18 cellular contexts compared by ENCODE assay signal in genomic region chr2:239375278-239376061, GRCh38. TPM values are rescaled to one million over a fixed set of nuclear protein-coding genes. Genes with fewer than 3 reads are reported as not detected.
A peak's percentile ranks its signal among the peaks of the same experiment; 100 is the strongest.
DNase-seq lines count a peak whose midpoint lies in the region; ATAC-seq, FAIRE-seq and TF ChIP-seq lines count a peak whose summit lies in the region.
"Had no signal": no experiment of that assay in that cellular context is flagged by ENCODE, and none has a peak within 500 bp of the region (broad histone marks: within the 10 kb centered on the region; RNA-seq: fewer than 3 reads in every experiment).

No MANE protein-coding gene starts in this region.

- no peak overlapping the region for H3K4me3 ChIP-seq in H7 (ENCODE audit: insufficient read depth, low read depth, low read length)
- H3K4me3 ChIP-seq in H1 (ENCODE audit: extremely low read depth in 1 of 4, insufficient read depth in 2 of 4, low read depth in 3 of 4, low read length in 4 of 4), result no peak overlapping the region
- no peak overlapping the region for H3K4me3 ChIP-seq in mucosa of descending colon
- H3K4me3 ChIP-seq in CD8-positive, alpha-beta T cell (ENCODE audit: low read depth, low read length), result no peak overlapping the region
- H3K4me3 ChIP-seq: body of pancreas had no signal

- H2AFZ ChIP-seq in H1 (ENCODE audit: low read length), result no peak overlapping the region

- H3K9ac ChIP-seq in H1 (replicated peaks in 1 of 4; ENCODE audit: extremely low read depth in 1 of 4, low read depth in 3 of 4, low read length in 3 of 4), result no peak overlapping the region

- no peak overlapping the region for H2BK120ac ChIP-seq in H1 (replicated peaks; ENCODE audit: low read depth, low read length)

- TF ChIP-seq CTCF in CD14-positive monocyte (IDR thresholded peaks at IDR 0.05) (peak; percentile 9), H1 (IDR thresholded peaks at IDR 0.05; ENCODE audit: control extremely low read depth in 1 of 3, insufficient read depth in 1 of 3, low read depth in 1 of 3, low read length in 3 of 3) (peak; percentile 40 to 74 (median 53)), mucosa of descending colon (IDR thresholded peaks at IDR 0.05) (no peak)
- no peak for TF ChIP-seq CTCF in CD8-positive, alpha-beta T cell (IDR thresholded peaks at IDR 0.05)

- peaks cover 4% of the 10 kb centered on the region; the same call in 1 of the 2 replicates for H3K23me2 ChIP-seq in H1 (ENCODE audit: low read depth, low read length)

- intact Hi-C loops in CD14-positive monocyte (cut with micrococcal nuclease), result no loop called here
- intact Hi-C loops in mucosa of descending colon (cut with DNase I, micrococcal nuclease), result no loop called here
- intact Hi-C loops in CD8-positive, alpha-beta T cell (cut with DNase I, micrococcal nuclease), result no loop called here

- no peak overlapping the region for H4K5ac ChIP-seq in H1 (ENCODE audit: insufficient read length, low read depth, low read length)

- TF ChIP-seq POLR2A in H1 (IDR thresholded peaks at IDR 0.05; ENCODE audit: control extremely low read depth in 1 of 2, low read depth in 2 of 2, low read length in 2 of 2), result no peak

- TF ChIP-seq EP300 in H1 (IDR thresholded peaks at IDR 0.05; ENCODE audit: borderline replicate concordance in 1 of 2, low read depth in 2 of 2, low read length in 2 of 2), result no peak

- no peak overlapping the region for H4K91ac ChIP-seq in H1 (replicated peaks; ENCODE audit: insufficient read length, low read length)

- DNase-seq in CD14-positive monocyte (ENCODE audit: low spot score) (no peak), H7 (peak; percentile 75), H1 (ENCODE audit: low read depth in 1 of 2, low spot score in 2 of 2) (peak in 1 of 2 experiments; percentile 48), mucosa of descending colon (peak in 2 of 3 donors; percentile 21 to 41), DMS79 (lab: John Stamatoyannopoulos, UW) (no peak)
- DNase-seq in CD8-positive, alpha-beta T cell, result no peak
- DNase-seq in stimulated activated CD4-positive, alpha-beta T cell treated with anti-CD3 and anti-CD28 coated beads, Interleukin-4, amount 100 ng/mL, for 1 hour, result no peak
- DNase-seq: activated CD4-positive, alpha-beta T cell treated with anti-CD3 and anti-CD28 coated beads, Interleukin-2, amount 50 U/mL, for 4 hours; activated gamma-delta T cell; NCI-H1436; NCI-H510A; retina; SHP77; T-helper 9 cell had no signal

- peaks cover 26% of the 10 kb centered on the region for H3K79me1 ChIP-seq in H1 (ENCODE audit: low read depth, low read length)

- no peaks in the 10 kb centered on the region for H3K9me3 ChIP-seq in H1 (ENCODE audit: insufficient read depth in 2 of 2, low read depth in 1 of 2, low read length in 1 of 2)
- H3K9me3 ChIP-seq in mucosa of descending colon, result no peaks in the 10 kb centered on the region
- no peaks in the 10 kb centered on the region for H3K9me3 ChIP-seq in CD8-positive, alpha-beta T cell (ENCODE audit: low read length)
- H3K9me3 ChIP-seq: body of pancreas had no signal

- H4K20me1 ChIP-seq in H1 (replicated peaks in 1 of 2; ENCODE audit: control insufficient read depth in 1 of 2, insufficient read depth in 2 of 2, low read length in 2 of 2), result peaks cover 14 to 39% of the 10 kb centered on the region in 2 experiments

- peaks cover 2 to 84% of the 10 kb centered on the region in 2 experiments; a peak in 3 of 4 replicates for H3K79me2 ChIP-seq in H1 (ENCODE audit: control insufficient read depth in 1 of 2, insufficient read depth in 2 of 2, low read length in 2 of 2)

- H3K27me3 ChIP-seq in H7 (ENCODE audit: control insufficient read depth, insufficient read depth, low read length), result no peaks in the 10 kb centered on the region
- no peaks in the 10 kb centered on the region for H3K27me3 ChIP-seq in H1 (replicated peaks in 1 of 4; ENCODE audit: control insufficient read depth in 3 of 4, extremely low read depth in 1 of 4, insufficient read depth in 3 of 4, low read length in 3 of 4)
- no peaks in the 10 kb centered on the region for H3K27me3 ChIP-seq in CD8-positive, alpha-beta T cell (ENCODE audit: insufficient read depth, low read length)
- H3K27me3 ChIP-seq: body of pancreas had no signal

- no peaks in the 10 kb centered on the region for H3K27me3 Mint-ChIP-seq in CD14-positive monocyte (ENCODE audit: low read depth in 3 of 3)
- H3K27me3 Mint-ChIP-seq in CD8-positive, alpha-beta T cell (ENCODE audit: low read depth), result no peaks in the 10 kb centered on the region
- H3K27me3 Mint-ChIP-seq: IgD-negative memory B cell; stimulated activated naive CD8-positive, alpha-beta T cell treated with anti-CD3 and anti-CD28 coated beads, Interleukin-15, Interleukin-2, amounts not matched to agents 100 ng/mL and 50 ng/mL, for 24 hours had no signal

- WGBS in H1 (ENCODE audit: extremely low coverage in 1 of 2, insufficient coverage in 1 of 2, insufficient read length in 1 of 2, insufficient replicate concordance in 2 of 2, low coverage in 1 of 2, low lambda C conversion rate in 2 of 2, missing lambda C conversion rate in 1 of 2), 2 experiments, result 90% methylated on average over 27 of the region's 31 CpGs; no CpG with 5 or more reads in 1 of the 2 experiments

- no peak overlapping the region for H3K27ac ChIP-seq in H1 (ENCODE audit: low read depth, low read length)
- H3K27ac ChIP-seq in CD8-positive, alpha-beta T cell (ENCODE audit: low read depth, low read length), result no peak overlapping the region
- H3K27ac ChIP-seq: body of pancreas had no signal

- no peak overlapping the region for H3K4me2 ChIP-seq in H1 (ENCODE audit: insufficient read depth in 1 of 2, low read depth in 2 of 2, low read length in 2 of 2)

- POLR2A ChIA-PET in H1 (lab: Charles Lee; ENCODE audit: partially characterized antibody), result no interaction called here
- POLR2A ChIA-PET in CD8-positive, alpha-beta T cell (lab: Charles Lee), result no interaction called here

- no peak overlapping the region for H3K18ac ChIP-seq in H1 (ENCODE audit: extremely low read depth, low read length)

- H3K36me3 Mint-ChIP-seq in CD14-positive monocyte, result peaks cover 22 to 40% of the 10 kb centered on the region in 2 donors
- peaks cover 4% of the 10 kb centered on the region for H3K36me3 Mint-ChIP-seq in CD8-positive, alpha-beta T cell
- H3K36me3 Mint-ChIP-seq: IgD-negative memory B cell had no signal

- H3K4me1 Mint-ChIP-seq in CD14-positive monocyte, result peaks cover 23% of the 10 kb centered on the region
- H3K4me1 Mint-ChIP-seq in CD8-positive, alpha-beta T cell (ENCODE audit: low read depth), result peaks cover 9% of the 10 kb centered on the region

- CTCF ChIA-PET in H1 (lab: Charles Lee; ENCODE audit: partially characterized antibody), result no interaction called here
- CTCF ChIA-PET in CD8-positive, alpha-beta T cell (lab: Charles Lee), result no interaction called here

- H2BK5ac ChIP-seq in H1 (ENCODE audit: low read depth, low read length), result no peak overlapping the region; the same call in 1 of the 2 replicates

- peak; percentile 58 to 69 for TF ChIP-seq RAD21 in H1 (IDR thresholded peaks at IDR 0.05 in 1 of 2, conservative IDR thresholded peaks at IDR 0.05 in 1 of 2; ENCODE audit: low read depth in 2 of 2, low read length in 2 of 2)

- no peak overlapping the region for H2BK15ac ChIP-seq in H1 (ENCODE audit: low read length)

- H3K36me3 ChIP-seq in H7 (replicated peaks; ENCODE audit: control insufficient read depth, insufficient read depth, low read length) (no peaks in the 10 kb centered on the region; the same call in 1 of the 2 replicates), H1 (ENCODE audit: control insufficient read depth in 2 of 4, insufficient read depth in 4 of 4, low read length in 3 of 4) (no peaks in the 10 kb centered on the region), mucosa of descending colon (ENCODE audit: low read depth) (no peaks in the 10 kb centered on the region)
- H3K36me3 ChIP-seq in CD8-positive, alpha-beta T cell (ENCODE audit: insufficient read depth, low read length), result no peaks in the 10 kb centered on the region

- no peak overlapping the region for H3K14ac ChIP-seq in H1 (ENCODE audit: insufficient read length)

- H3K23ac ChIP-seq in H1 (ENCODE audit: insufficient read length), result no peak overlapping the region

- H3K9me3 Mint-ChIP-seq in CD14-positive monocyte, result peaks cover 0 to 1% (median 0%) of the 10 kb centered on the region in 7 donors
- H3K9me3 Mint-ChIP-seq in CD8-positive, alpha-beta T cell, result no peaks in the 10 kb centered on the region
- H3K9me3 Mint-ChIP-seq: IgD-negative memory B cell; stimulated activated naive CD8-positive, alpha-beta T cell treated with anti-CD3 and anti-CD28 coated beads, Interleukin-15, Interleukin-2, amounts not matched to agents 100 ng/mL and 50 ng/mL, for 24 hours had no signal

- no peak overlapping the region for H2BK12ac ChIP-seq in H1 (ENCODE audit: low read depth, low read length)

- no peak overlapping the region for H3K4ac ChIP-seq in H1 (replicated peaks; ENCODE audit: insufficient read length, low read depth, low read length)

- peak overlapping the region; percentile 35; the same call in 1 of the 2 replicates for H4K8ac ChIP-seq in H1 (ENCODE audit: extremely low read depth, insufficient read depth, low read length)

- H3K27ac Mint-ChIP-seq in CD14-positive monocyte, result no peak overlapping the region
- no peak overlapping the region for H3K27ac Mint-ChIP-seq in CD8-positive, alpha-beta T cell
- H3K27ac Mint-ChIP-seq: stimulated activated naive CD8-positive, alpha-beta T cell treated with anti-CD3 and anti-CD28 coated beads, Interleukin-15, Interleukin-2, amounts not matched to agents 100 ng/mL and 50 ng/mL, for 24 hours had no signal

- no peak for FAIRE-seq in H1 (lab: Jason Lieb, UNC)
- FAIRE-seq: frontal cortex had no signal

- peaks cover 0 to 1% (median under 1%) of the 10 kb centered on the region in 4 experiments; a peak in 3 of 7 replicates for H3K4me1 ChIP-seq in H1 (replicated peaks in 1 of 4; ENCODE audit: control insufficient read depth in 3 of 4, insufficient read depth in 4 of 4, low read length in 3 of 4)
- H3K4me1 ChIP-seq in mucosa of descending colon (ENCODE audit: low read depth), result no peaks in the 10 kb centered on the region
- H3K4me1 ChIP-seq in CD8-positive, alpha-beta T cell (ENCODE audit: insufficient read depth, low read length), result peaks cover 19% of the 10 kb centered on the region
- H3K4me1 ChIP-seq: body of pancreas had no signal

- ATAC-seq in mucosa of descending colon, result peak; percentile 21
- no peak for ATAC-seq in CD8-positive, alpha-beta T cell
- ATAC-seq: body of pancreas had no signal

- no peak overlapping the region for H2BK20ac ChIP-seq in H1 (ENCODE audit: low read length)

- H3K56ac ChIP-seq in H1 (replicated peaks; ENCODE audit: insufficient read length, low read depth, low read length), result no peak overlapping the region

- H2AK5ac ChIP-seq in H1 (ENCODE audit: low read depth, low read length), result no peak overlapping the region

- H3K4me3 Mint-ChIP-seq in CD14-positive monocyte, result no peak overlapping the region
- no peak overlapping the region for H3K4me3 Mint-ChIP-seq in CD8-positive, alpha-beta T cell
- H3K4me3 Mint-ChIP-seq: IgD-negative memory B cell; stimulated activated naive CD8-positive, alpha-beta T cell treated with anti-CD3 and anti-CD28 coated beads, Interleukin-15, Interleukin-2, amounts not matched to agents 100 ng/mL and 50 ng/mL, for 24 hours had no signal

RNA-seq across cellular contexts. Expression of gene HDAC4, which starts 25.4 kb away (rescaled TPM):
- polyA plus RNA-seq in CD14-positive monocyte, result 1 to 10 TPM; 3.3 to 4.5 TPM
- 18.1 and 28.5 TPM in 2 replicates for total RNA-seq in H7 (2014; rRNA removed; shearing (Covaris generic))
- 31.3 and 31.5 TPM in 2 replicates for total RNA-seq in H1 (2021; fragmentation: NEBNext Ultra II Directional; extraction: Animal tissue kit (Norgen Biotek cat#: 25700))
- 15.4 and 31.2 TPM in 2 replicates for polyA plus RNA-seq in H1 (2011; rRNA removed)
- polyA plus RNA-seq in H1 (2011; cell fraction: cytosol; rRNA removed), result 14.3 TPM
- 24.1 TPM for polyA plus RNA-seq in H1 (2011; cell fraction: nucleus; rRNA removed)
- polyA plus RNA-seq in H1 (2012, experiment 1 of 2), result 9.7 to 17.8 TPM (median 12.6 TPM) in 4 replicates
- polyA plus RNA-seq in H1 (2012, experiment 2 of 2), result 5.0 TPM
- polyA plus RNA-seq in H1 (2013, experiment 1 of 2), result 14.8 TPM
- polyA plus RNA-seq in H1 (2013, experiment 2 of 2), result 12.6 TPM
- 35.1 and 38.5 TPM in 2 replicates for polyA minus RNA-seq in H1 (2011; rRNA and poly(A)+ RNA removed)
- 26.3 TPM for polyA minus RNA-seq in H1 (2011; cell fraction: cytosol; rRNA and poly(A)+ RNA removed)
- polyA minus RNA-seq in H1 (2011; cell fraction: nucleus; rRNA and poly(A)+ RNA removed), result 47.3 TPM
- total RNA-seq in mucosa of descending colon, result 100 to 1,000 TPM in 1 of 3 donors, 10 to 100 TPM in 2; 41.4 to 147 (median 44.0) TPM
- total RNA-seq in CD8-positive, alpha-beta T cell, result 10 to 100 TPM; 28.3 to 35.7 TPM

Comparison
In these comparisons a context has a peak if more than half of its experiments do, and no peak if none do; other contexts are left out.
1. DNase-seq: peak in H7 (single experiment) and mucosa of descending colon (2 of 3); none in CD14-positive monocyte (single experiment), CD8-positive, alpha-beta T cell (0 of 7), DMS79 (single experiment) and stimulated activated CD4-positive, alpha-beta T cell treated with anti-CD3 and anti-CD28 coated beads, Interleukin-4, amount 100 ng/mL, for 1 hour (single experiment).
2. CTCF ChIP-seq: peak in CD14-positive monocyte (single experiment) and H1 (3 of 3); none in mucosa of descending colon (single experiment) and CD8-positive, alpha-beta T cell (single experiment).